ENCODE assay signal across 19 cellular contexts in genomic region chr3:126305427-126305826, GRCh38. TPM values are rescaled to one million over a fixed set of nuclear protein-coding genes. Genes with fewer than 3 reads are reported as not detected.
"Had no signal": no experiment of that assay in that cellular context is flagged by ENCODE, and none has a peak within 500 bp of the region (broad histone marks: within the 10 kb centered on the region; RNA-seq: fewer than 3 reads in every experiment).

No MANE protein-coding gene starts in this region.

- DNase-seq: activated CD4-positive, CD25-positive, alpha-beta regulatory T cell; activated CD8-positive, alpha-beta memory T cell treated with anti-CD3 and anti-CD28 coated beads, Interleukin-2, amount 50 U/mL, for 48 hours; activated CD8-positive, alpha-beta T cell treated with anti-CD3 and anti-CD28 coated beads, Interleukin-2, amount 10 ng/mL, durations not matched to agents 7 days and 5 days; activated gamma-delta T cell; activated T-cell treated with anti-CD3 and anti-CD28 coated beads, Interleukin-2, amount 50 U/mL, for 72 hours; amygdala; effector memory CD8-positive, alpha-beta T cell; erythroblast; hippocampal formation; nephron progenitor cell; occipital lobe; right cardiac atrium; small intestine; stimulated activated CD4-positive, alpha-beta T cell treated with anti-CD3 and anti-CD28 coated beads, Interleukin-4, amount 100 ng/mL, for 4 hours; stimulated activated CD8-positive, alpha-beta memory T cell treated with anti-CD3 and anti-CD28 coated beads, Interleukin-4, amount 100 ng/mL, for 48 hours; stimulated activated naive CD8-positive, alpha-beta T cell treated with anti-CD3 and anti-CD28 coated beads, Interleukin-15, Interleukin-2, amounts not matched to agents 100 U/mL and 50 U/mL, for 24 hours; transverse colon had no signal

- H3K4me3 ChIP-seq: transverse colon, vagina had no signal

- ATAC-seq: activated CD8-positive, alpha-beta T cell treated with anti-CD3 and anti-CD28 coated beads, Interleukin-2, amount 10 ng/mL, durations not matched to agents 7 days and 5 days; activated T-cell treated with anti-CD3 and anti-CD28 coated beads, Interleukin-2, amount 50 U/mL, for 72 hours; effector memory CD8-positive, alpha-beta T cell; right cardiac atrium; stimulated activated naive CD8-positive, alpha-beta T cell treated with anti-CD3 and anti-CD28 coated beads, Interleukin-15, Interleukin-2, amounts not matched to agents 100 U/mL and 50 U/mL, for 24 hours had no signal

RNA-seq across cellular contexts. Expression of gene KLF15, which starts 51.8 kb away (rescaled TPM):
- total RNA-seq: activated CD8-positive, alpha-beta T cell treated with anti-CD3 and anti-CD28 coated beads, Interleukin-2, amount 10 ng/mL, durations not matched to agents 7 days and 5 days; T-helper 2 cell treated with Interferon-gamma antibody and Interleukin-4, amounts not matched to agents 100 ng/mL and 5 ng/mL, for 36 hours had no signal
